Comparison of ENCODE assay signal across 7 cellular contexts in genomic region chr3:43855674-43856299, GRCh38.
DNase-seq lines count a peak whose midpoint lies in the region; ATAC-seq and TF ChIP-seq lines count a peak whose summit lies in the region.

No MANE protein-coding gene starts in this region.

- no TSS peak for BruUV-seq in PC-3 (replicated peaks; lab: Mats Ljungman, UMichigan)

- no peaks in the 10 kb centered on the region for H3K79me2 ChIP-seq in PC-3 (ENCODE audit: low read length)

- 24 to 29% (median 25%) methylated on average over 3 of the region's 3 CpGs for WGBS in adrenal gland, 4 donors
- 29% methylated on average over 3 of the region's 3 CpGs for WGBS in right cardiac atrium

- H3K4me1 ChIP-seq in PC-3 (ENCODE audit: insufficient read depth, low read length), result peaks cover 36% of the 10 kb centered on the region
- H3K4me1 ChIP-seq in adrenal gland (replicated peaks in 1 of 2), result no peaks in the 10 kb centered on the region
- no peaks in the 10 kb centered on the region for H3K4me1 ChIP-seq in right cardiac atrium (ENCODE audit: control insufficient read depth, insufficient read depth, low read length)

- no peak overlapping the region for H3K4me3 ChIP-seq in PC-3 (ENCODE audit: low read length)
- no peak overlapping the region for H3K4me3 ChIP-seq in adrenal gland
- H3K4me3 ChIP-seq in right cardiac atrium (ENCODE audit: low read length), result no peak overlapping the region

- intact Hi-C loops in PC-3 (cut with micrococcal nuclease), result loop anchor here (1.0 to 10.0 kb wide), 3 partner anchors 149 to 343 kb away; no protein-coding TSS in a partner anchor
- intact Hi-C loops in adrenal gland (cut with DNase I), result no loop called here
- intact Hi-C loops in right cardiac atrium (cut with DNase I), result loop anchor here in 2 of 4 donors (5.0 kb wide), 1 partner anchor 342 kb away; no protein-coding TSS in a partner anchor

- H4K20me1 ChIP-seq in PC-3 (ENCODE audit: low read length), result no peaks in the 10 kb centered on the region

- no peaks in the 10 kb centered on the region for H3F3A ChIP-seq in PC-3 (ENCODE audit: low read length, unreplicated experiment)

- peak overlapping the region; percentile 72 for H2AFZ ChIP-seq in PC-3 (ENCODE audit: low read length)

- TF ChIP-seq POLR2A in adrenal gland (IDR thresholded peaks at IDR 0.05), result no peak

- CTCF ChIA-PET in PC-3 (lab: Charles Lee), result interaction anchor here (0.8 to 1.2 kb wide), 4 partner anchors 15 to 343 kb away, joined by 3 to 4 read pairs (median 4); no protein-coding TSS in a partner anchor

- POLR2A ChIA-PET in PC-3 (lab: Charles Lee; ENCODE audit: unreplicated experiment), result no interaction called here

- no peaks in the 10 kb centered on the region for H3K9me2 ChIP-seq in PC-3 (replicated peaks; ENCODE audit: low read length)

- peak; percentile 63 for ATAC-seq in HG03095 (IDR thresholded peaks at IDR 0.05; ENCODE audit: unreplicated experiment)
- ATAC-seq in PC-3, result peak; percentile 73
- peak; percentile 85 to 91 for ATAC-seq in right cardiac atrium
- ATAC-seq in GM21528 (IDR thresholded peaks at IDR 0.05; ENCODE audit: low FRiP score, unreplicated experiment), result no peak

- DNase-seq in GM04504 (ENCODE audit: low read depth), result peak; percentile 39
- DNase-seq in PC-3, result peak; percentile 82
- DNase-seq in adrenal gland, result peak; percentile 64 to 77 (median 73)
- DNase-seq in right cardiac atrium, result peak; percentile 57 to 79 (median 78)
- DNase-seq in stimulated activated CD4-positive, alpha-beta T cell treated with anti-CD3 and anti-CD28 coated beads, Interleukin-12 subunit alpha, Interleukin-12 subunit beta, amount 100 ng/mL, for 4 hours, result peak; percentile 28

- TF ChIP-seq CTCF in PC-3 (conservative IDR thresholded peaks at IDR 0.05; ENCODE audit: low read depth, low read length), result peak; percentile 85
- TF ChIP-seq CTCF in adrenal gland (IDR thresholded peaks at IDR 0.05), result peak; percentile 47 to 66 (median 52)

- no peak overlapping the region for H3K9ac ChIP-seq in PC-3 (ENCODE audit: low read length)

- H3K36me3 ChIP-seq in PC-3 (ENCODE audit: low read depth, low read length) (no peaks in the 10 kb centered on the region), adrenal gland (replicated peaks in 1 of 2) (no peaks in the 10 kb centered on the region)

- no peak overlapping the region for H3K4me2 ChIP-seq in PC-3 (ENCODE audit: low read length)

- no peaks in the 10 kb centered on the region for H3K9me3 ChIP-seq in PC-3 (ENCODE audit: low read length)
- no peaks in the 10 kb centered on the region for H3K9me3 ChIP-seq in adrenal gland (replicated peaks in 1 of 3)
- H3K9me3 ChIP-seq in right cardiac atrium (ENCODE audit: control insufficient read depth, low read length), result no peaks in the 10 kb centered on the region

- H3K27ac ChIP-seq in PC-3 (ENCODE audit: low read length), result no peak overlapping the region
- no peak overlapping the region for H3K27ac ChIP-seq in adrenal gland
- H3K27ac ChIP-seq in right cardiac atrium (ENCODE audit: low read length), result no peak overlapping the region

- H3K27me3 ChIP-seq in PC-3 (ENCODE audit: low read length), result no peaks in the 10 kb centered on the region
- peaks cover 9% of the 10 kb centered on the region for H3K27me3 ChIP-seq in adrenal gland
- no peaks in the 10 kb centered on the region for H3K27me3 ChIP-seq in right cardiac atrium (ENCODE audit: control insufficient read depth, insufficient read depth)

Comparison
In these comparisons a context has a peak if more than half of its experiments do, and no peak if none do; other contexts are left out.
1. DNase-seq: peak in every context shown above with its lines; median percentile 82 in PC-3; 78 in right cardiac atrium; 73 in adrenal gland; 39 in GM04504; 28 in stimulated activated CD4-positive, alpha-beta T cell treated with anti-CD3 and anti-CD28 coated beads, Interleukin-12 subunit alpha, Interleukin-12 subunit beta, amount 100 ng/mL, for 4 hours.